ENCODE assay signal across 23 cellular contexts in the genomic region with DNA sequence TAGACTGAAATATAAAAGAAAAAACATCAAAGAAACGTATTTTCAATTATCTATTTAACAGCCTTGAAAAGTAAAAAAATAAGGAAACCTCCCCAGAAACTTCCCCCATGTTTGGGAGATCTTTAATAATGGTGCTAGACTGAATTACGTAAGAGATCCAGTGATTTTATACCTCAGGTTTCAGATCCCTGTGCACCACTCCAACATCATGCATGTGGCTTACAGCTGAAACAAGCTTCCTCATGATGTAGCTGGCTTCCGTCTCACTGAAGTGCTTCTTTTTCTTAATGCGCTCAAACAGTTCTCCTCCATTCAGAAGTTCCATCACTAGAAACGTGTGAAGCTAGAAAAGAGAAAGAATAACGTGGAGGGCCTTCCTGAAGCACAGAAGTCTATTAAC.
"Had no signal": no experiment of that assay in that cellular context is flagged by ENCODE, and none has a peak within 500 bp of the region (broad histone marks: within the 10 kb centered on the region; RNA-seq: fewer than 3 reads in every experiment).

No MANE protein-coding gene starts in this region.

- H3K4me1 ChIP-seq: parathyroid adenoma, tibial nerve had no signal

- H3K27ac ChIP-seq: heart right ventricle, parathyroid adenoma, tibial nerve, VCaP had no signal

- DNase-seq: activated CD4-positive, alpha-beta T cell treated with anti-CD3 and anti-CD28 coated beads for 4 hours; activated CD4-positive, alpha-beta T cell treated with anti-CD3 and anti-CD28 coated beads, Interleukin-2, amount 50 U/mL, for 4 hours; activated effector memory CD4-positive, alpha-beta T cell treated with Interleukin-2 at 50 U/mL for 16 hours; activated naive CD4-positive, alpha-beta T cell treated with Interleukin-2 at 50 U/mL for 16 hours; activated T-cell treated with anti-CD3 and anti-CD28 coated beads for 4 hours; activated T-cell treated with anti-CD3 and anti-CD28 coated beads, Interleukin-2, amount 50 U/mL, for 72 hours; dermis blood vessel endothelial cell; effector CD4-positive, alpha-beta T cell; heart right ventricle; left ventricle myocardium superior; naive thymus-derived CD4-positive, alpha-beta T cell; nucleus accumbens; right cardiac atrium; stimulated activated CD4-positive, alpha-beta T cell treated with anti-CD3 and anti-CD28 coated beads, Interleukin-15, amount 100 ng/mL, for 24 hours; stimulated activated CD4-positive, alpha-beta T cell treated with anti-CD3 and anti-CD28 coated beads, Interleukin-2, amount 100 ng/mL, for 24 hours; stimulated activated naive CD4-positive, alpha-beta T cell; T-helper 1 cell had no signal

- H3K9me3 ChIP-seq: gastroesophageal sphincter, heart right ventricle, tibial nerve had no signal

- FAIRE-seq: islet of Langerhans, TTC549 had no signal

- ATAC-seq: activated T-cell treated with anti-CD3 and anti-CD28 coated beads, Interleukin-2, amount 50 U/mL, for 72 hours; gastroesophageal sphincter; heart right ventricle; left ventricle myocardium superior; naive thymus-derived CD4-positive, alpha-beta T cell; right cardiac atrium had no signal

- H3K9ac ChIP-seq: parathyroid adenoma had no signal

- H3K4me3 ChIP-seq: gastroesophageal sphincter, heart right ventricle, tibial nerve had no signal
